In genomic region chr3:105802073-105802706, GRCh38 we compare ENCODE assay signal across 12 cellular contexts.
A peak's percentile ranks its signal among the peaks of the same experiment; 100 is the strongest.
DNase-seq lines count a peak whose midpoint lies in the region; ATAC-seq and TF ChIP-seq lines count a peak whose summit lies in the region.
"Had no signal": no experiment of that assay in that cellular context is flagged by ENCODE, and none has a peak within 500 bp of the region (broad histone marks: within the 10 kb centered on the region; RNA-seq: fewer than 3 reads in every experiment).

No MANE protein-coding gene starts in this region.

- H3K27ac ChIP-seq in epithelial cell of prostate = peak overlapping the region; percentile 10
- no peak overlapping the region for H3K27ac ChIP-seq in SJCRH30
- no peak overlapping the region for H3K27ac ChIP-seq in right lobe of liver

- intact Hi-C loops in Right ventricle myocardium inferior (cut with DNase I) (no loop called here), left cardiac atrium (cut with DNase I) (no loop called here), right lobe of liver (cut with DNase I) (no loop called here)

- no peak for TF ChIP-seq CTCF in right lobe of liver (IDR thresholded peaks at IDR 0.05)

- ATAC-seq in Right ventricle myocardium inferior (peak; percentile 21), left cardiac atrium (no peak), right lobe of liver (no peak), HG02870 (IDR thresholded peaks at IDR 0.05; ENCODE audit: unreplicated experiment) (no peak)

- H3K27me3 ChIP-seq in SJCRH30 (no peaks in the 10 kb centered on the region), right lobe of liver (no peaks in the 10 kb centered on the region)

- H3K4me1 ChIP-seq in SJCRH30 (peaks cover 8% of the 10 kb centered on the region), right lobe of liver (peaks cover 0 to 6% (median 0%) of the 10 kb centered on the region in 4 donors)

- H3K36me3 ChIP-seq in SJCRH30 (no peaks in the 10 kb centered on the region), right lobe of liver (no peaks in the 10 kb centered on the region)

- TF ChIP-seq POLR2A in right lobe of liver (IDR thresholded peaks at IDR 0.05) = no peak

- H3K9me3 ChIP-seq in SJCRH30 (replicated peaks) (no peaks in the 10 kb centered on the region), right lobe of liver (no peaks in the 10 kb centered on the region)

- WGBS in right lobe of liver (ENCODE audit: insufficient coverage, low coverage, low lambda C conversion rate, missing lambda C conversion rate) = 94% methylated on average over 5 of the region's 5 CpGs

- no peak for DNase-seq in Right ventricle myocardium inferior (ENCODE audit: missing footprints)
- no peak for DNase-seq in left cardiac atrium
- peak; percentile 94 for DNase-seq in NCI-H82 (lab: John Stamatoyannopoulos, UW)
- no peak for DNase-seq in epithelial cell of prostate (ENCODE audit: low read depth, low spot score)
- no peak for DNase-seq in SJCRH30
- DNase-seq in right lobe of liver = no peak
- no peak for DNase-seq in NCI-H2196 (lab: John Stamatoyannopoulos, UW; ENCODE audit: unreplicated experiment)
- DNase-seq: amniotic stem cell; DMS53; NCI-H1436; stimulated activated CD4-positive, alpha-beta T cell treated with anti-CD3 and anti-CD28 coated beads, Interleukin-1b, Interleukin-23, amount 100 ng/mL, for 48 hours had no signal

- H3K4me3 ChIP-seq in SJCRH30 (no peak overlapping the region), right lobe of liver (no peak overlapping the region)
